ENCODE assay signal across 22 cellular contexts in the genomic region with DNA sequence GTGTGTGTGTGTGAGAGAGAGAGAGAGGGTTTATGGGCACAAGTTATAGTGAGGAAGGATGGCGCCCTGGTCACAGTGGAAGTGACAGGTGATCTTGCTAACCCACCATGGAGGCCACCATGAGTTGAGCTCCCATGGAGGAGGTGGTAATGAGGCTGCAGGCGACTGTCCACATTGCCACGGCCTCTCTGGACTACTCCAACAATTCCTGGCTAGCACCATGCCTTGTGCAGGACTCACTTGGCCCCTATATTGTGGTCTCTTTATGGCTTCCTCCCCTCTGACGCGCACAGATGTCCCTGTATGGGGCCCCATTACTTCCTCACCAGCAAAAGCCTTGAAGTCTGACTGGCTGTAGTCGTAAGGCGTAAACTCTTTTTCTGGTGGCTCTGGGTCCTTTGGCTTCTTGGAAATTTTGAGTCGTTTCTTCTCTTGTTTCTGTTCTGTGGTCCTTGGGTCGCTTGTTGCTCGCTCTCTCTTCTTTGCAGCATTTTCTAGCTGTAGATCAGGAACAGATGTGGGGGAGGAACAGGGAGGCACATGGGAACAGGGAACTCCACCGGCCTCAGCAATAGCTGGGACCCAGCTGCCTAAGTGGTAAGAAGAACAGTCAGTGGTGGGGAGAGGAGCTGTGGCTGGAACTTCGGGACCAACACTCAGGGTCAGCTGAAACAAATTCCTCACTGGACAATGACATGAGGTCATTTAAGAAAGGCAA. TPM values are rescaled to one million over a fixed set of nuclear protein-coding genes. Genes with fewer than 3 reads are reported as not detected.
DNase-seq lines count a peak whose midpoint lies in the region; ATAC-seq, FAIRE-seq and TF ChIP-seq lines count a peak whose summit lies in the region.
"Had no signal": no experiment of that assay in that cellular context is flagged by ENCODE, and none has a peak within 500 bp of the region (broad histone marks: within the 10 kb centered on the region; RNA-seq: fewer than 3 reads in every experiment).

No MANE protein-coding gene starts in this region.

- H3K9me3 ChIP-seq in spleen (peaks cover 0 to 5% (median 0%) of the 10 kb centered on the region in 8 donors), small intestine (ENCODE audit: control insufficient read depth, low read depth) (no peaks in the 10 kb centered on the region)
- H3K9me3 ChIP-seq: prostate gland, thyroid gland had no signal

- H3K4me3 ChIP-seq in dorsolateral prefrontal cortex = no peak overlapping the region
- H3K4me3 ChIP-seq in spleen = no peak overlapping the region
- H3K4me3 ChIP-seq in small intestine (ENCODE audit: low read depth in 1 of 2, low read length in 2 of 2) = no peak overlapping the region
- H3K4me3 ChIP-seq: prostate gland, thyroid gland had no signal

- FAIRE-seq in small intestine (lab: Jason Lieb, UNC) = no peak
- FAIRE-seq: bronchial epithelial cell had no signal

- no peak for TF ChIP-seq CTCF in GM13976 (IDR thresholded peaks at IDR 0.05; ENCODE audit: borderline replicate concordance, control extremely low read depth, extremely low read depth, insufficient read depth, missing control alignments)
- no peak for TF ChIP-seq CTCF in dorsolateral prefrontal cortex (IDR thresholded peaks at IDR 0.05 in 54 of 56, conservative IDR thresholded peaks at IDR 0.05 in 2 of 56; ENCODE audit: low read depth in 1 of 56, partially characterized antibody in 56 of 56)
- TF ChIP-seq CTCF in spleen (IDR thresholded peaks at IDR 0.05 in 8 of 11, conservative IDR thresholded peaks at IDR 0.05 in 3 of 11) = no peak

- no peaks in the 10 kb centered on the region for H3K4me1 ChIP-seq in spleen
- H3K4me1 ChIP-seq in small intestine (ENCODE audit: control insufficient read depth in 2 of 2, insufficient read depth in 1 of 2, low read depth in 1 of 2, low read length in 1 of 2) = no peaks in the 10 kb centered on the region
- H3K4me1 ChIP-seq: thyroid gland had no signal

- TF ChIP-seq POLR2A in spleen (IDR thresholded peaks at IDR 0.05) = no peak

- DNase-seq in GM13976 (ENCODE audit: low spot score) = peak; percentile 11
- peak; percentile 20 for DNase-seq in NCI-H69 (lab: John Stamatoyannopoulos, UW)
- DNase-seq in dorsolateral prefrontal cortex = peak in 6 of 10 donors; percentile 37 to 69 (median 43)
- peak; percentile 41 for DNase-seq in spleen
- no peak for DNase-seq in 8988T
- DNase-seq in small intestine = no peak
- no peak for DNase-seq in GOT3 (lab: John Stamatoyannopoulos, UW)
- DNase-seq: activated CD4-positive, alpha-beta T cell treated with anti-CD3 and anti-CD28 coated beads, Interleukin-2, amount 50 U/mL, for 4 hours; activated naive CD4-positive, alpha-beta T cell treated with anti-CD3 and anti-CD28 coated beads, Interleukin-2, amount 50 U/mL, for 16 hours; DMS79; effector memory CD4-positive, alpha-beta T cell; Karpas-422; NCI-H1417 treated with DMSO at 0.1 percent for 48 hours; NCI-H226; T1000; thyroid gland had no signal

- H3K27me3 ChIP-seq in dorsolateral prefrontal cortex = no peaks in the 10 kb centered on the region
- no peaks in the 10 kb centered on the region for H3K27me3 ChIP-seq in spleen (replicated peaks in 1 of 7)
- H3K27me3 ChIP-seq in small intestine (ENCODE audit: control insufficient read depth in 2 of 2, insufficient read depth in 2 of 2, low read length in 2 of 2) = no peaks in the 10 kb centered on the region
- H3K27me3 ChIP-seq: thyroid gland had no signal

- peaks cover 4 to 100% (median 93%) of the 10 kb centered on the region in 6 donors for H3K36me3 ChIP-seq in spleen
- peaks cover 25 to 39% of the 10 kb centered on the region in 2 donors for H3K36me3 ChIP-seq in small intestine (ENCODE audit: control insufficient read depth in 2 of 2, insufficient read depth in 2 of 2, low read length in 2 of 2)

- 82 to 90% (median 86%) methylated on average over 12 of the region's 12 CpGs for WGBS in spleen, 5 donors
- WGBS in small intestine, 3 donors = 89 to 97% (median 91%) methylated on average over 12 of the region's 12 CpGs

- H3K27ac ChIP-seq in dorsolateral prefrontal cortex = peak overlapping the region in 33 of 59 donors; percentile 6 to 74 (median 42)
- H3K27ac ChIP-seq in spleen = no peak overlapping the region
- no peak overlapping the region for H3K27ac ChIP-seq in small intestine (ENCODE audit: low read depth in 1 of 2, low read length in 1 of 2)
- H3K27ac ChIP-seq: prostate gland, thyroid gland had no signal

- intact Hi-C loops in dorsolateral prefrontal cortex (cut with DNase I) = loop anchor here (10.0 kb wide), 2 partner anchors 105 to 145 kb away; no protein-coding TSS in a partner anchor
- intact Hi-C loops in spleen (cut with DNase I; ENCODE audit: low total_unique reads) = no loop called here

- no peak for ATAC-seq in HG03439 (IDR thresholded peaks at IDR 0.05; ENCODE audit: unreplicated experiment)
- ATAC-seq: left lobe of liver, Right ventricle myocardium inferior had no signal

- in situ Hi-C loops in GM13976 (cut with MboI; ENCODE audit: low sequenced_read_pairs, unreplicated experiment) = loop anchor here (25.0 kb wide), 1 partner anchor 568 kb away; no protein-coding TSS in a partner anchor

RNA-seq across cellular contexts. Expression of a gene that starts 9.6 kb away (rescaled TPM):
- 10 to 100 TPM; 32.9 to 80.2 (median 52.9) TPM for total RNA-seq in dorsolateral prefrontal cortex
- total RNA-seq in spleen = 10 to 100 TPM; 42.0 to 85.5 (median 46.2) TPM
- 100 to 1,000 TPM in 1 of 3 donors, 10 to 100 TPM in 2; 91.9 to 114 (median 98.6) TPM for polyA plus RNA-seq in spleen
- polyA plus RNA-seq in small intestine = 10 to 100 TPM in 2 of 3 donors, 1 to 10 TPM in 1; 5.6 to 67.3 (median 25.7) TPM

RNA-seq across cellular contexts. Expression of a gene that starts 22.4 kb away (rescaled TPM):
- 1 to 10 TPM in 5 of 120 experiments, under 1 TPM in 18, not detected in 97; 0.20 to 4.8 (median 0.59) TPM for total RNA-seq in dorsolateral prefrontal cortex
- not detected for total RNA-seq in spleen
- under 1 TPM in 1 of 3 donors, not detected in 2; 0.06 TPM for polyA plus RNA-seq in spleen
- not detected for polyA plus RNA-seq in small intestine
- total RNA-seq: bronchial epithelial cell, H4, prostate gland, Right ventricle myocardium inferior, thyroid gland had no signal

RNA-seq across cellular contexts. Expression of a gene that starts 30.3 kb away (rescaled TPM):
- 100 to 1,000 TPM in 4 of 120 experiments, 10 to 100 TPM in 116; 38.5 to 121 (median 79.0) TPM for total RNA-seq in dorsolateral prefrontal cortex
- total RNA-seq in spleen = 10 to 100 TPM; 48.2 to 66.3 (median 58.6) TPM
- polyA plus RNA-seq in spleen = 10 to 100 TPM; 27.5 to 49.6 (median 39.2) TPM
- 10 to 100 TPM; 30.1 to 38.5 (median 31.1) TPM for polyA plus RNA-seq in small intestine

RNA-seq across cellular contexts. Expression of a gene that starts 56.9 kb away (rescaled TPM):
- 100 to 1,000 TPM; 130 to 197 (median 159) TPM for total RNA-seq in dorsolateral prefrontal cortex
- total RNA-seq in spleen = 100 to 1,000 TPM; 126 to 243 (median 147) TPM
- 100 to 1,000 TPM in 1 of 3 donors, 10 to 100 TPM in 2; 88.0 to 123 (median 92.4) TPM for polyA plus RNA-seq in spleen
- 100 to 1,000 TPM in 1 of 3 donors, 10 to 100 TPM in 2; 86.1 to 138 (median 94.0) TPM for polyA plus RNA-seq in small intestine

Comparison
In these comparisons a context has a peak if more than half of its experiments do, and no peak if none do; other contexts are left out.
1. DNase-seq: peak in GM13976 (single experiment), NCI-H69 (single experiment), dorsolateral prefrontal cortex (6 of 10) and spleen (single experiment); none in 8988T (single experiment), small intestine (single experiment) and GOT3 (single experiment).
2. H3K27ac ChIP-seq: peak in dorsolateral prefrontal cortex (33 of 59); none in spleen (0 of 8) and small intestine (0 of 2).